Comparison of ENCODE assay signal across 8 cellular contexts in the genomic region with DNA sequence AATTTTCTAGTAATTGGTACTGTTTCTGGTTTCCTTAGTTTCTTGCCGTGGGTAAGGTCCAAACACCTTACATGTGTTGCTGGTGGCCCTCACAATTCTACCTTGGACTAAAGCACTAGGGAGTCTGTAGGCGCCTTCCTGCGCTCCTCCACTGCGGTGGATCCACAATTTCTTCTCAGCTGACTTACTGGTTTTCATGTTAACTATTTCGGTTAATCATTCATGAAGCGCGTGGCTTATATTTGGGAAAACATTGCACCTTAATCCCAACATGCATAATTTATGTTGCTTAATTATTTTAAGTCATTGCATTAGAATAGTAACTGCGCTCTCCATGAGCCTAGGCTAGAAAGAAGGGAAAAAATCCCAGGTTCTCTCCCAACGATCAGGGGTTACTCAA. TPM values are rescaled to one million over a fixed set of nuclear protein-coding genes. Genes with fewer than 3 reads are reported as not detected.
A peak's percentile ranks its signal among the peaks of the same experiment; 100 is the strongest.
DNase-seq lines count a peak whose midpoint lies in the region; ATAC-seq, FAIRE-seq and TF ChIP-seq lines count a peak whose summit lies in the region.

No MANE protein-coding gene starts in this region.

- H3K27ac Mint-ChIP-seq in effector memory CD8-positive, alpha-beta T cell = peak overlapping the region; percentile 94 to 95

- peak overlapping the region; percentile 87 to 88 for H3K4me3 Mint-ChIP-seq in effector memory CD8-positive, alpha-beta T cell

- H3K36me3 ChIP-seq in NT2/D1 (ENCODE audit: insufficient read depth, insufficient read length, low read length) (peaks cover 7% of the 10 kb centered on the region), neural cell (ENCODE audit: insufficient read depth, low read length) (no peaks in the 10 kb centered on the region)

- peak overlapping the region; percentile 86 for H3K9ac ChIP-seq in NT2/D1 (ENCODE audit: insufficient read length, low read depth)
- peak overlapping the region; percentile 92 for H3K9ac ChIP-seq in neural cell (ENCODE audit: low read length)

- H3K27me3 ChIP-seq in NT2/D1 (ENCODE audit: insufficient read depth, insufficient read length) (no peaks in the 10 kb centered on the region), neural cell (ENCODE audit: insufficient read depth, low read depth, low read length) (no peaks in the 10 kb centered on the region)

- peak overlapping the region; percentile 88 for H2AFZ ChIP-seq in neural cell (ENCODE audit: low read depth, low read length)

- H3K9me3 Mint-ChIP-seq in effector memory CD8-positive, alpha-beta T cell = no peaks in the 10 kb centered on the region

- FAIRE-seq in GM12891 (lab: Jason Lieb, UNC) = no peak

- DNase-seq in G401 (ENCODE audit: low spot score) (peak; percentile 32), NT2/D1 (ENCODE audit: low read depth, low spot score) (no peak), amniotic stem cell (lab: John Stamatoyannopoulos, UW) (no peak), GM12891 (ENCODE audit: insufficient read length, low spot score) (no peak)
- DNase-seq in effector memory CD8-positive, alpha-beta T cell = no peak

- peaks cover 13 to 17% of the 10 kb centered on the region in 2 donors for H3K4me1 Mint-ChIP-seq in effector memory CD8-positive, alpha-beta T cell (ENCODE audit: low read depth in 2 of 2)

- peaks cover 0 to 5% of the 10 kb centered on the region in 2 donors for H3K27me3 Mint-ChIP-seq in effector memory CD8-positive, alpha-beta T cell

- peak overlapping the region; percentile 64 for H3K4me2 ChIP-seq in neural cell (ENCODE audit: low read length)

- peaks cover 21% of the 10 kb centered on the region for H3K36me3 Mint-ChIP-seq in effector memory CD8-positive, alpha-beta T cell (ENCODE audit: insufficient read depth)

- TF ChIP-seq EP300 in neural cell (conservative IDR thresholded peaks at IDR 0.05; ENCODE audit: poor library complexity, severe bottlenecking) = no peak

- no peaks in the 10 kb centered on the region for H3K9me2 ChIP-seq in neural cell (ENCODE audit: insufficient read depth, low read length)

- no peak for TF ChIP-seq CTCF in neural cell (IDR thresholded peaks at IDR 0.05; ENCODE audit: poor library complexity, severe bottlenecking)

- peaks cover 3% of the 10 kb centered on the region for H4K20me1 ChIP-seq in neural cell (ENCODE audit: insufficient read depth)

- H3K9me3 ChIP-seq in NT2/D1 (ENCODE audit: insufficient read depth, low read length) (no peaks in the 10 kb centered on the region), neural cell (ENCODE audit: low read length) (no peaks in the 10 kb centered on the region)

- peak overlapping the region; percentile 83 for H3K4me3 ChIP-seq in NT2/D1 (ENCODE audit: insufficient read length, low read depth)
- H3K4me3 ChIP-seq in neural cell (ENCODE audit: low read length) = peak overlapping the region; percentile 90

- peak overlapping the region; percentile 89 for H3K27ac ChIP-seq in neural cell (ENCODE audit: low read length)

- H3K4me1 ChIP-seq in NT2/D1 (ENCODE audit: insufficient read depth, insufficient read length) = no peaks in the 10 kb centered on the region

- in situ Hi-C loops in G401 (cut with HindIII; ENCODE audit: low sequenced_read_pairs) = no loop called here

- TF ChIP-seq POLR2A in GM12891 (IDR thresholded peaks at IDR 0.05; ENCODE audit: low read depth, low read length) = no peak

- ATAC-seq in effector memory CD8-positive, alpha-beta T cell (replicated peaks) = no peak
- ATAC-seq in GM18502 (IDR thresholded peaks at IDR 0.05; ENCODE audit: poor library complexity, unreplicated experiment) (no peak), HG03196 (IDR thresholded peaks at IDR 0.05; ENCODE audit: unreplicated experiment) (no peak)

- H3F3A ChIP-seq in neural cell (ENCODE audit: insufficient read depth, low read length, poor library complexity, severe bottlenecking) = peaks cover 10% of the 10 kb centered on the region

- H3K79me2 ChIP-seq in neural cell (replicated peaks; ENCODE audit: insufficient read depth, low read length) = peaks cover 73% of the 10 kb centered on the region

- no peak for TF ChIP-seq RAD21 in neural cell (conservative IDR thresholded peaks at IDR 0.05)

TF ChIP-seq in neural cell, 6 proteins besides CTCF, POLR2A, EP300 and RAD21:
- TF ChIP-seq TAF1 (IDR thresholded peaks at IDR 0.05; ENCODE audit: low read depth) (no peak), EZH2 (IDR thresholded peaks at IDR 0.05; ENCODE audit: borderline replicate concordance, insufficient read depth, low read length, poor library complexity, severe bottlenecking) (no peak), REST (IDR thresholded peaks at IDR 0.05; ENCODE audit: borderline replicate concordance) (no peak), SMC3 (conservative IDR thresholded peaks at IDR 0.05; ENCODE audit: poor library complexity) (no peak), MXI1 (conservative IDR thresholded peaks at IDR 0.05; ENCODE audit: poor library complexity, severe bottlenecking) (no peak), POLR2AphosphoS5 (IDR thresholded peaks at IDR 0.05) (no peak)

TF ChIP-seq in GM12891, 5 proteins besides CTCF, POLR2A, EP300 and RAD21:
- TF ChIP-seq POLR2AphosphoS5 (IDR thresholded peaks at IDR 0.05; ENCODE audit: low read depth, low read length) = no peak
- TF ChIP-seq SPI1 (IDR thresholded peaks at IDR 0.05; ENCODE audit: low read depth, low read length) = no peak
- TF ChIP-seq TAF1 (IDR thresholded peaks at IDR 0.05; ENCODE audit: low read depth, low read length) = no peak
- no peak for TF ChIP-seq POU2F2 (IDR thresholded peaks at IDR 0.05; ENCODE audit: low read depth, low read length)
- no peak for TF ChIP-seq PAX5 (IDR thresholded peaks at IDR 0.05; ENCODE audit: insufficient read depth, low read length, severe bottlenecking)

RNA-seq across cellular contexts. Expression of gene ARHGEF7, which starts 37.7 kb away (rescaled TPM):
- 25.4 and 29.3 TPM in 2 replicates for total RNA-seq in G401 (2014; rRNA removed; shearing (Covaris generic))
- polyA plus RNA-seq in neural cell = 155 and 164 TPM in 2 replicates
- polyA minus RNA-seq in neural cell = 250 and 290 TPM in 2 replicates
- 62.9 TPM for polyA plus RNA-seq in GM12891 (2012; ENCODE audit: low read depth, missing spikeins)
